Comparison of ENCODE assay signal across 14 cellular contexts in the genomic region with DNA sequence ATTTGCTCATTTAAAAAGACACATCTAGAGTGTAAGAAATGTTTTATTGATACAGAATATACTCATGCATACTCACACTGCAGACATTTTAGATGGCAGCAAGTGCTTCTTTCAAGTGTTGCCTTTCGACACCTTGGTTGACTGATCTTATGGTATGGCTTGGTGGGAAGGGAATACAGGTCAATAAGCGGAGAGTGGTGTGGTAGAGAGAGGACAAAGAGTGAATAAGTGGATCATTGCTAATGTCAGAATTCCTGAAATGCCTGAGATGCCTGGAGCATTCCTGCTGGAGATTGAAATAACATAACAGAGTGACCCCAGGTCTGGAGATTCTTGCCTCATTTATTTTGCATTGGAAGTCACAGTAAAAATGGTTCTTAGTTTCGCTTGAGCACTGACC.
DNase-seq lines count a peak whose midpoint lies in the region; TF ChIP-seq lines count a peak whose summit lies in the region.
"Had no signal": no experiment of that assay in that cellular context is flagged by ENCODE, and none has a peak within 500 bp of the region (broad histone marks: within the 10 kb centered on the region; RNA-seq: fewer than 3 reads in every experiment).

No MANE protein-coding gene starts in this region.

- no peak overlapping the region for H3K4me2 ChIP-seq in mammary epithelial cell (ENCODE audit: insufficient read depth, low read depth, low read length)

- H3K27ac Mint-ChIP-seq in glutamatergic neuron (ENCODE audit: unreplicated experiment), result no peak overlapping the region
- H3K27ac Mint-ChIP-seq: B cell had no signal

- BruUV-seq in mammary epithelial cell (replicated peaks; lab: Mats Ljungman, UMichigan), result no TSS peak

- no peaks in the 10 kb centered on the region for H3K27me3 ChIP-seq in ACC112 (ENCODE audit: insufficient read depth, low read length)
- no peaks in the 10 kb centered on the region for H3K27me3 ChIP-seq in mammary epithelial cell (ENCODE audit: insufficient read depth, low read length)
- no peaks in the 10 kb centered on the region for H3K27me3 ChIP-seq in prostate gland (replicated peaks; ENCODE audit: insufficient read depth)
- H3K27me3 ChIP-seq: MG63, neutrophil had no signal

- peaks cover 4% of the 10 kb centered on the region for H3K9me3 Mint-ChIP-seq in glutamatergic neuron (ENCODE audit: unreplicated experiment)

- H2AFZ ChIP-seq in ACC112 (ENCODE audit: low read length, unreplicated experiment) (peak overlapping the region; percentile 41), mammary epithelial cell (ENCODE audit: low read depth, low read length) (no peak overlapping the region)

- WGBS in mammary epithelial cell (ENCODE audit: low coverage, missing lambda C conversion rate), result 98% methylated on average over 3 of the region's 3 CpGs
- WGBS in prostate gland, result 90% methylated on average over 3 of the region's 3 CpGs

- H3K9ac ChIP-seq in mammary epithelial cell (ENCODE audit: insufficient read depth, low read length), result no peak overlapping the region

- H3K9me3 ChIP-seq in mammary epithelial cell (replicated peaks; ENCODE audit: insufficient read depth, low read length) (no peaks in the 10 kb centered on the region), prostate gland (no peaks in the 10 kb centered on the region)
- H3K9me3 ChIP-seq: MG63, neutrophil had no signal

- no peaks in the 10 kb centered on the region for H4K20me1 ChIP-seq in mammary epithelial cell (ENCODE audit: insufficient read depth, low read length)

- H3K79me2 ChIP-seq in ACC112 (ENCODE audit: control insufficient read depth, insufficient read depth, low read length, unreplicated experiment), result no peaks in the 10 kb centered on the region
- no peaks in the 10 kb centered on the region for H3K79me2 ChIP-seq in mammary epithelial cell (ENCODE audit: insufficient read depth, low read length)

- in situ Hi-C loops in mammary epithelial cell (cut with MboI; ENCODE audit: low sequenced_read_pairs in 2 of 2), result no loop called here

- TF ChIP-seq POLR2A in prostate gland (IDR thresholded peaks at IDR 0.05), result no peak

- peaks cover 4% of the 10 kb centered on the region for H3K36me3 Mint-ChIP-seq in glutamatergic neuron (ENCODE audit: unreplicated experiment)

- peaks cover 10% of the 10 kb centered on the region for H3K4me1 Mint-ChIP-seq in glutamatergic neuron (ENCODE audit: low read depth, unreplicated experiment)
- H3K4me1 Mint-ChIP-seq: B cell had no signal

- H3K27ac ChIP-seq in ACC112 (ENCODE audit: low read depth, low read length), result no peak overlapping the region
- H3K27ac ChIP-seq in mammary epithelial cell (ENCODE audit: insufficient read depth, low read depth, low read length), result no peak overlapping the region
- no peak overlapping the region for H3K27ac ChIP-seq in prostate gland
- H3K27ac ChIP-seq: neutrophil had no signal

- H3K4me3 ChIP-seq in ACC112 (ENCODE audit: low read depth, low read length) (no peak overlapping the region), mammary epithelial cell (replicated peaks in 1 of 3; ENCODE audit: insufficient read depth in 1 of 3, low read depth in 2 of 3, low read length in 3 of 3) (no peak overlapping the region), prostate gland (no peak overlapping the region)
- H3K4me3 ChIP-seq: MG63 had no signal

- no peak overlapping the region for H3K4me3 Mint-ChIP-seq in glutamatergic neuron (ENCODE audit: unreplicated experiment)
- H3K4me3 Mint-ChIP-seq: activated T-cell treated with anti-CD3 and anti-CD28 coated beads, Interleukin-2, amount 50 U/mL, for 4 hours; B cell had no signal

- H3K36me3 ChIP-seq in ACC112 (ENCODE audit: insufficient read depth, low read length), result no peaks in the 10 kb centered on the region
- no peaks in the 10 kb centered on the region for H3K36me3 ChIP-seq in mammary epithelial cell (ENCODE audit: insufficient read depth, low read length)
- H3K36me3 ChIP-seq in prostate gland, result no peaks in the 10 kb centered on the region
- H3K36me3 ChIP-seq: MG63, neutrophil had no signal

- intact Hi-C loops in mammary epithelial cell (cut with micrococcal nuclease) (no loop called here), prostate gland (cut with DNase I) (no loop called here)

- dilution Hi-C loops in mammary epithelial cell (cut with HindIII; ENCODE audit: low sequenced_read_pairs), result no loop called here

- TF ChIP-seq CTCF in glutamatergic neuron (IDR thresholded peaks at IDR 0.05; ENCODE audit: partially characterized antibody, unreplicated experiment) (no peak), mammary epithelial cell (conservative IDR thresholded peaks at IDR 0.05 in 1 of 2, IDR thresholded peaks at IDR 0.05 in 1 of 2; ENCODE audit: extremely low read depth in 1 of 2, insufficient read depth in 1 of 2, low read depth in 1 of 2, low read length in 2 of 2) (no peak), prostate gland (IDR thresholded peaks at IDR 0.05) (no peak)

- H3K4me1 ChIP-seq in ACC112 (ENCODE audit: control insufficient read depth, insufficient read depth, low read length, unreplicated experiment) (peaks cover 22% of the 10 kb centered on the region), mammary epithelial cell (ENCODE audit: insufficient read depth, low read length) (peaks cover 4% of the 10 kb centered on the region), prostate gland (replicated peaks) (no peaks in the 10 kb centered on the region)

- CTCF ChIA-PET in mammary epithelial cell (lab: Charles Lee; ENCODE audit: low non-redundant PET), result no interaction called here

- H3K27me3 Mint-ChIP-seq in glutamatergic neuron (ENCODE audit: unreplicated experiment), result no peaks in the 10 kb centered on the region
- H3K27me3 Mint-ChIP-seq: B cell had no signal

- peak; percentile 61 for DNase-seq in HT1080 (ENCODE audit: low read depth)
- DNase-seq in astrocyte of the hippocampus (ENCODE audit: low read depth, low spot score), result peak; percentile 88
- DNase-seq in kidney glomerular epithelial cell (lab: John Stamatoyannopoulos, UW), result peak; percentile 99
- no peak for DNase-seq in glutamatergic neuron
- no peak for DNase-seq in activated CD4-positive, CD25-positive, alpha-beta regulatory T cell treated with anti-CD3 and anti-CD28 coated beads, Interleukin-2, amount 50 U/mL, for 72 hours
- no peak for DNase-seq in mammary epithelial cell
- DNase-seq in prostate gland (ENCODE audit: low spot score), result no peak
- DNase-seq: activated T-cell treated with anti-CD3 and anti-CD28 coated beads, Interleukin-2, amount 50 U/mL, for 4 hours; MG63; NCI-H774; trophoblast cell had no signal

Comparison
In these comparisons a context has a peak if more than half of its experiments do, and no peak if none do; other contexts are left out.
1. DNase-seq: peak in HT1080 (single experiment), astrocyte of the hippocampus (single experiment) and kidney glomerular epithelial cell (single experiment); none in glutamatergic neuron (single experiment), activated CD4-positive, CD25-positive, alpha-beta regulatory T cell treated with anti-CD3 and anti-CD28 coated beads, Interleukin-2, amount 50 U/mL, for 72 hours (single experiment), mammary epithelial cell (single experiment) and prostate gland (single experiment).